Comparison of ENCODE assay signal across 25 cellular contexts in the genomic region with DNA sequence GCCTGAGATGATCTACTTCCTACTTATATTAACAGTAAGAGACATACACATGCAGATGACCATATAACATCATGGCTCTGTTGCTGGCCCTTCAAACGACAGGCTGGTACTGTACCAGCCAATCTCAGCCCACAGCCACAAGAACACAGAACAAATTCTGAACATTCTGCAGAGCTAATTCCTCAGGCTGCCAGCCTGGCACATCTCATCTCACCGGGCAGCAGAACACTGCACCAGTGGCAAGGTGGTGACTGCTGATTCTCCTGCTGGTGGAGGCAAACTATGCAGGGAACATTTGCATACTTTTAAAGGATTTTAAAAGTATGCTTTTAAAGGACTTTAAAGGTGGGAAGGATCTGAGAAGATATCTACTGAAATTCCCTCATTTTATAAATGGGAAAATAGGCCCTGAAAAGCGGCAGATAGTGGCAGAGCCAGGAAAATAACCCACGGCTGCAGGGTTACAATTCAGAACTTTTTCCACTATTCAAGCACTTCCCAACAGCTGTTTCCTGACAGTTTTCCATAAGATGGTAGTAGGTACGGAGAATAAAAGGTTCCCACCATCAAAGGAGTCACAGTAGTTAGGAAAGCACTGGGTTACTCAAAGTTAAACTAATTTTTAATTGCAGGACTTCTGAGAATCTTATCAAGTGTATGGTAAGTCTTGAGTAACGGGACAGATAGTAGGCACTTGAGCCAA.
"Had no signal": no experiment of that assay in that cellular context is flagged by ENCODE, and none has a peak within 500 bp of the region (broad histone marks: within the 10 kb centered on the region; RNA-seq: fewer than 3 reads in every experiment).

No MANE protein-coding gene starts in this region.

- H3K36me3 ChIP-seq: gastrocnemius medialis had no signal

- H3K4me1 ChIP-seq: gastrocnemius medialis, testis had no signal

- H3K27ac Mint-ChIP-seq: activated B cell treated with CpG ODN at 0.5 μM for 24 hours; activated naive CD4-positive, alpha-beta T cell treated with anti-CD3 and anti-CD28 coated beads for 36 hours; activated naive CD8-positive, alpha-beta T cell treated with anti-CD3 and anti-CD28 coated beads for 36 hours; brain; dendritic cell treated with granulocyte-macrophage colony-stimulating factor and Interleukin-4, amounts not matched to agents 40 ng/mL and 50 ng/mL, for 4 days had no signal

- H3K27ac ChIP-seq: ascending aorta, gastrocnemius medialis, skin epidermis, testis, transverse colon had no signal

- H3K4me3 ChIP-seq: ascending aorta, gastrocnemius medialis, skin epidermis, testis, transverse colon had no signal

- DNase-seq: activated B cell treated with CpG ODN at 0.5 μM for 24 hours; activated CD4-positive, alpha-beta T cell treated with anti-CD3 and anti-CD28 coated beads, Interleukin-2, amount 50 U/mL, for 4 hours; activated CD8-positive, alpha-beta memory T cell treated with anti-CD3 and anti-CD28 coated beads for 24 hours; activated effector memory CD4-positive, alpha-beta T cell treated with anti-CD3 and anti-CD28 coated beads, Interleukin-2, amount 50 U/mL, for 16 hours; activated naive CD4-positive, alpha-beta T cell treated with anti-CD3 and anti-CD28 coated beads for 36 hours; activated naive CD8-positive, alpha-beta T cell treated with anti-CD3 and anti-CD28 coated beads for 36 hours; central memory CD4-positive, alpha-beta T cell; effector CD8-positive, alpha-beta T cell; erythroblast; gastrocnemius medialis; glutamatergic neuron; hippocampal formation; left cardiac atrium; midbrain; naive thymus-derived CD4-positive, alpha-beta T cell; stimulated activated CD4-positive, alpha-beta T cell treated with anti-CD3 and anti-CD28 coated beads, Interleukin-12 subunit alpha, Interleukin-12 subunit beta, amount 100 ng/mL, for 4 hours; stimulated activated CD4-positive, alpha-beta T cell treated with anti-CD3 and anti-CD28 coated beads, Interleukin-4, amount 100 ng/mL, for 1 hour; stimulated activated naive CD8-positive, alpha-beta T cell treated with anti-CD3 and anti-CD28 coated beads, Interleukin-15, Interleukin-2, amounts not matched to agents 100 U/mL and 50 U/mL, for 24 hours; testis; transverse colon had no signal

- H3K4me3 Mint-ChIP-seq: activated B cell treated with CpG ODN at 0.5 μM for 24 hours; activated naive CD4-positive, alpha-beta T cell treated with anti-CD3 and anti-CD28 coated beads for 36 hours; activated naive CD8-positive, alpha-beta T cell treated with anti-CD3 and anti-CD28 coated beads for 36 hours; brain; dendritic cell treated with granulocyte-macrophage colony-stimulating factor and Interleukin-4, amounts not matched to agents 40 ng/mL and 50 ng/mL, for 4 days; naive thymus-derived CD4-positive, alpha-beta T cell had no signal

- H3K27me3 ChIP-seq: ascending aorta, gastrocnemius medialis, testis, transverse colon had no signal

- H3K9me3 ChIP-seq: ascending aorta, gastrocnemius medialis, testis, transverse colon had no signal

- H3K27me3 Mint-ChIP-seq: activated B cell treated with CpG ODN at 0.5 μM for 24 hours; activated naive CD8-positive, alpha-beta T cell treated with anti-CD3 and anti-CD28 coated beads for 36 hours; brain; dendritic cell treated with granulocyte-macrophage colony-stimulating factor and Interleukin-4, amounts not matched to agents 40 ng/mL and 50 ng/mL, for 4 days; naive thymus-derived CD4-positive, alpha-beta T cell had no signal

- ATAC-seq: gastrocnemius medialis; naive thymus-derived CD4-positive, alpha-beta T cell; sciatic nerve; stimulated activated naive CD8-positive, alpha-beta T cell treated with anti-CD3 and anti-CD28 coated beads, Interleukin-15, Interleukin-2, amounts not matched to agents 100 U/mL and 50 U/mL, for 24 hours had no signal
